ENCODE assay signal across 29 cellular contexts in genomic region chr15:99345242-99345641, GRCh38.
"Had no signal": no experiment of that assay in that cellular context is flagged by ENCODE, and none has a peak within 500 bp of the region (broad histone marks: within the 10 kb centered on the region; RNA-seq: fewer than 3 reads in every experiment).

No MANE protein-coding gene starts in this region.

- H3K9me3 Mint-ChIP-seq: T-cell had no signal

- H3K4me3 ChIP-seq: MG63, PC-9, SJCRH30, SK-N-MC had no signal

- H3K4me2 ChIP-seq: PC-9 had no signal

- H3K27me3 Mint-ChIP-seq: T-cell had no signal

- H3K27ac ChIP-seq: PC-9, RWPE1, SJCRH30, SK-N-MC had no signal

- H3K27me3 ChIP-seq: MG63, SJCRH30 had no signal

- ATAC-seq: Panc1, Right ventricle myocardium inferior, T-cell had no signal

- H3K27ac Mint-ChIP-seq: T-cell had no signal

- DNase-seq: Kasumi-1, MG63, NCI-H1048, NCI-H1092 treated with DMSO at 0.1 percent for 48 hours, NCI-H1105 treated with DMSO at 0.1 percent for 48 hours, NCI-H1417, NCI-H1436, NCI-H146, NCI-H1694, NCI-H187, NCI-H1930, NCI-H2029 treated with DMSO at 0.1 percent for 48 hours, NCI-H2081 treated with DMSO at 0.1 percent for 48 hours, NCI-H2107, NCI-H2171, NCI-H226, NCI-H446 treated with DMSO at 0.1 percent for 48 hours, NCI-H510A, NCI-H524, NCI-H774, PC-9, SHP77, SIG-M5, SJCRH30, T-cell had no signal

- H3K4me3 Mint-ChIP-seq: T-cell had no signal

- H3K4me1 ChIP-seq: SJCRH30 had no signal

- H3K36me3 ChIP-seq: MG63, SJCRH30 had no signal

- H2AFZ ChIP-seq: PC-9 had no signal
